Comparison of ENCODE assay signal across 1 cellular context in genomic region chr20:63885264-63886053, GRCh38.
TF ChIP-seq lines count a peak whose summit lies in the region.

No MANE protein-coding gene starts in this region.

TF ChIP-seq in GM12878, 131 proteins besides CTCF, POLR2A, EP300 and RAD21:
- peak; percentile 45 to 59; a peak in 2 of 4 replicates for TF ChIP-seq BHLHE40 (IDR thresholded peaks at IDR 0.05; ENCODE audit: borderline replicate concordance in 1 of 2, low read depth in 2 of 2, low read length in 1 of 2)
- 0 out of 3 replicates have a peak, but pooled peaks of 1 of the 2 experiments have one; percentile 8 for TF ChIP-seq EGR1 (IDR thresholded peaks at IDR 0.05; ENCODE audit: borderline replicate concordance in 1 of 2, low read depth in 2 of 2, low read length in 2 of 2)
- TF ChIP-seq BCL3 (IDR thresholded peaks at IDR 0.05; ENCODE audit: borderline replicate concordance, insufficient read depth, low read depth, low read length, poor library complexity, severe bottlenecking) = peak; percentile 56
- TF ChIP-seq PAX5 (IDR thresholded peaks at IDR 0.05; ENCODE audit: borderline replicate concordance, low read depth, low read length) = peak; percentile 32; the same call in 1 of the 2 replicates
- TF ChIP-seq E2F8 (IDR thresholded peaks at IDR 0.05; ENCODE audit: low read depth, partially characterized antibody) = no peak
- peak; percentile 12; the same call in 1 of the 2 replicates for TF ChIP-seq PKNOX1 (IDR thresholded peaks at IDR 0.05)
- no peak for TF ChIP-seq FOS (IDR thresholded peaks at IDR 0.05; ENCODE audit: borderline replicate concordance, extremely low read depth, insufficient read length)
- 0 out of 2 replicates have a peak, but pooled peaks have one; percentile 5 for TF ChIP-seq NR2F1 (conservative IDR thresholded peaks at IDR 0.05)
TF ChIP-seq in GM12878: peak in this region for 6.
